Comparison of ENCODE assay signal across 8 cellular contexts in genomic region chr22:15811141-15811540, GRCh38.
DNase-seq lines count a peak whose midpoint lies in the region; ATAC-seq and TF ChIP-seq lines count a peak whose summit lies in the region.
"Not testable (repeated sequence)": the region's sequence is repeated elsewhere in the genome, so short reads cannot be mapped to it uniquely, and the experiment has no call there.

No MANE protein-coding gene starts in this region.

- not testable (repeated sequence) for H3K18ac ChIP-seq in IMR-90 (ENCODE audit: low read depth, low read length)

- H3K27ac Mint-ChIP-seq in Caco-2 (ENCODE audit: unreplicated experiment); activated CD4-positive, alpha-beta T cell treated with anti-CD3 and anti-CD28 coated beads for 36 hours: not testable (repeated sequence)

- not testable (repeated sequence) for BruUV-seq in Caco-2 (replicated peaks; lab: Mats Ljungman, UMichigan); IMR-90 (replicated peaks; lab: Mats Ljungman, UMichigan)

- not testable (repeated sequence) for H3K4me3 Mint-ChIP-seq in Caco-2 (ENCODE audit: unreplicated experiment); activated CD4-positive, alpha-beta T cell treated with anti-CD3 and anti-CD28 coated beads for 36 hours

- CTCF ChIA-PET in Caco-2 (lab: Charles Lee); IMR-90 (lab: Yijun Ruan, JAX); activated CD4-positive, alpha-beta T cell treated with anti-CD3 and anti-CD28 coated beads for 36 hours (lab: Charles Lee): not testable (repeated sequence)

- WGBS in IMR-90 (ENCODE audit: extremely low coverage in 2 of 2, insufficient read length in 1 of 2), 2 experiments: no CpG with 5 or more reads among the region's 1 CpG
- no CpG with 5 or more reads among the region's 1 CpG for WGBS in lung, 2 donors

- H2BK120ac ChIP-seq in IMR-90 (ENCODE audit: low read depth, low read length): not testable (repeated sequence)

- DNase-seq in Caco-2: peak; percentile 38 to 62
- DNase-seq in IMR-90; epithelial cell of proximal tubule (ENCODE audit: low read depth); lung (ENCODE audit: low spot score); upper lobe of right lung: not testable (repeated sequence)
- DNase-seq in activated CD4-positive, alpha-beta T cell treated with anti-CD3 and anti-CD28 coated beads for 36 hours: peak; percentile 4

- not testable (repeated sequence) for H4K91ac ChIP-seq in IMR-90 (ENCODE audit: insufficient read depth, low read depth, low read length)

- TF ChIP-seq CTCF in Caco-2 (IDR thresholded peaks at IDR 0.05; ENCODE audit: insufficient read depth in 1 of 2, low read depth in 1 of 2, low read length in 1 of 2, severe bottlenecking in 1 of 2, unreplicated experiment in 1 of 2) (peak in 1 of 2 experiments; percentile 69), epithelial cell of proximal tubule (conservative IDR thresholded peaks at IDR 0.05; ENCODE audit: low read depth, low read length) (peak; percentile 12), upper lobe of right lung (IDR thresholded peaks at IDR 0.05) (peak; percentile 34)
- TF ChIP-seq CTCF in IMR-90 (conservative IDR thresholded peaks at IDR 0.05; ENCODE audit: low read depth, low read length); lung (IDR thresholded peaks at IDR 0.05; ENCODE audit: control extremely low read depth, extremely low read depth): not testable (repeated sequence)

- H3K14ac ChIP-seq in IMR-90 (replicated peaks; ENCODE audit: low read depth, low read length): not testable (repeated sequence)

- not testable (repeated sequence) for H3K4me1 ChIP-seq in Caco-2; IMR-90 (ENCODE audit: control insufficient read depth, insufficient read depth, low read length); lung (ENCODE audit: control insufficient read depth in 2 of 2, insufficient read depth in 2 of 2, low read length in 2 of 2); upper lobe of right lung

- not testable (repeated sequence) for H3K4me3 ChIP-seq in Caco-2 (ENCODE audit: low read depth, low read length); IMR-90 (ENCODE audit: insufficient read depth, low read depth, low read length); epithelial cell of proximal tubule (ENCODE audit: low read depth, low read length); lung; upper lobe of right lung

- not testable (repeated sequence) for H4K5ac ChIP-seq in IMR-90 (ENCODE audit: low read depth, low read length)

- H3K9me3 ChIP-seq in Caco-2; IMR-90 (ENCODE audit: control insufficient read depth, insufficient read depth, low read length); lung (ENCODE audit: control insufficient read depth in 2 of 2, insufficient read depth in 1 of 2, low read length in 1 of 2); upper lobe of right lung: not testable (repeated sequence)

- not testable (repeated sequence) for H3K4ac ChIP-seq in IMR-90 (ENCODE audit: low read depth, low read length)

- not testable (repeated sequence) for H3K36me3 ChIP-seq in Caco-2 (ENCODE audit: control insufficient read depth, insufficient read depth, low read length); IMR-90 (ENCODE audit: control insufficient read depth, insufficient read depth, low read length); lung (ENCODE audit: control insufficient read depth in 2 of 2, insufficient read depth in 2 of 2, low read length in 2 of 2); upper lobe of right lung

- H2AK9ac ChIP-seq in IMR-90 (replicated peaks; ENCODE audit: low read depth, low read length, poor library complexity): not testable (repeated sequence)

- not testable (repeated sequence) for H3K79me1 ChIP-seq in IMR-90 (ENCODE audit: low read depth in 1 of 2, low read length in 2 of 2)

- not testable (repeated sequence) for H4K20me1 ChIP-seq in IMR-90 (ENCODE audit: insufficient read depth, low read length)

- not testable (repeated sequence) for H3K56ac ChIP-seq in IMR-90 (ENCODE audit: extremely low read depth, insufficient read depth, low read length)

- H3K23ac ChIP-seq in IMR-90 (ENCODE audit: low read depth, low read length): not testable (repeated sequence)

- dilution Hi-C loops in IMR-90 (cut with HindIII; ENCODE audit: low sequenced_read_pairs, unreplicated experiment): not testable (repeated sequence)

- H2AK5ac ChIP-seq in IMR-90 (ENCODE audit: low read depth, low read length): not testable (repeated sequence)

- not testable (repeated sequence) for H2BK20ac ChIP-seq in IMR-90 (ENCODE audit: low read depth, low read length)

- H3K9ac ChIP-seq in IMR-90 (ENCODE audit: low read depth, low read length): not testable (repeated sequence)

- not testable (repeated sequence) for H2BK15ac ChIP-seq in IMR-90 (ENCODE audit: low read depth, low read length)

- H3K4me2 ChIP-seq in IMR-90 (ENCODE audit: low read depth, low read length): not testable (repeated sequence)

- POLR2A ChIA-PET in Caco-2 (lab: Charles Lee); IMR-90 (lab: Charles Lee; ENCODE audit: unreplicated experiment); activated CD4-positive, alpha-beta T cell treated with anti-CD3 and anti-CD28 coated beads for 36 hours (lab: Charles Lee): not testable (repeated sequence)

- not testable (repeated sequence) for H3K27ac ChIP-seq in IMR-90 (ENCODE audit: insufficient read depth, low read length); lung (ENCODE audit: low read depth in 1 of 2, low read length in 1 of 2); upper lobe of right lung

- in situ Hi-C loops in IMR-90 (cut with MboI; ENCODE audit: low sequenced_read_pairs): not testable (repeated sequence)

- not testable (repeated sequence) for TF ChIP-seq RAD21 in IMR-90 (IDR thresholded peaks at IDR 0.05; ENCODE audit: low read length)

- not testable (repeated sequence) for H2AFZ ChIP-seq in IMR-90 (replicated peaks; ENCODE audit: low read length, poor library complexity)

- not testable (repeated sequence) for H3K4me1 Mint-ChIP-seq in Caco-2 (ENCODE audit: low read depth, unreplicated experiment); activated CD4-positive, alpha-beta T cell treated with anti-CD3 and anti-CD28 coated beads for 36 hours

- not testable (repeated sequence) for H3K27me3 ChIP-seq in Caco-2 (replicated peaks; ENCODE audit: control insufficient read depth, insufficient read depth, low read length); IMR-90 (ENCODE audit: control insufficient read depth, insufficient read depth, low read length); lung (ENCODE audit: control insufficient read depth, insufficient read depth); upper lobe of right lung

- H4K8ac ChIP-seq in IMR-90 (ENCODE audit: low read depth in 2 of 2, low read length in 2 of 2): not testable (repeated sequence)

- intact Hi-C loops in Caco-2 (cut with micrococcal nuclease; ENCODE audit: unreplicated experiment); IMR-90 (cut with micrococcal nuclease); activated CD4-positive, alpha-beta T cell treated with anti-CD3 and anti-CD28 coated beads for 36 hours (cut with DNase I, micrococcal nuclease); upper lobe of right lung (cut with DNase I): not testable (repeated sequence)

- H2BK5ac ChIP-seq in IMR-90 (ENCODE audit: low read depth, low read length, poor library complexity, severe bottlenecking): not testable (repeated sequence)

- TF ChIP-seq POLR2A in IMR-90 (IDR thresholded peaks at IDR 0.05; ENCODE audit: low read depth, low read length): not testable (repeated sequence)

- H3K27me3 Mint-ChIP-seq in Caco-2 (ENCODE audit: insufficient read depth, unreplicated experiment); activated CD4-positive, alpha-beta T cell treated with anti-CD3 and anti-CD28 coated beads for 36 hours: not testable (repeated sequence)

- not testable (repeated sequence) for H3K9me3 Mint-ChIP-seq in Caco-2 (ENCODE audit: unreplicated experiment); activated CD4-positive, alpha-beta T cell treated with anti-CD3 and anti-CD28 coated beads for 36 hours (ENCODE audit: low read depth)

- not testable (repeated sequence) for H3K36me3 Mint-ChIP-seq in Caco-2 (ENCODE audit: insufficient read depth, unreplicated experiment); activated CD4-positive, alpha-beta T cell treated with anti-CD3 and anti-CD28 coated beads for 36 hours (ENCODE audit: low read depth)

- not testable (repeated sequence) for H3K9me1 ChIP-seq in IMR-90 (ENCODE audit: insufficient read depth, low read length)

- ATAC-seq in GM19023 (IDR thresholded peaks at IDR 0.05; ENCODE audit: unreplicated experiment) (peak; percentile 57), HG02642 (IDR thresholded peaks at IDR 0.05; ENCODE audit: poor library complexity, unreplicated experiment) (peak; percentile 75), IMR-90 (ENCODE audit: low read depth) (peak; percentile 57), lung (ENCODE audit: insufficient read depth, low FRiP score) (peak; percentile 74), upper lobe of right lung (peak; percentile 75)
- ATAC-seq in activated CD4-positive, alpha-beta T cell treated with anti-CD3 and anti-CD28 coated beads for 36 hours: not testable (repeated sequence)
